In genomic region chr5:179883163-179883562, GRCh38 we compare ENCODE assay signal across 29 cellular contexts.
"Had no signal": no experiment of that assay in that cellular context is flagged by ENCODE, and none has a peak within 500 bp of the region (broad histone marks: within the 10 kb centered on the region; RNA-seq: fewer than 3 reads in every experiment).

No MANE protein-coding gene starts in this region.

- H3K4me2 ChIP-seq: neural progenitor cell, smooth muscle cell had no signal

- H3K4me3 ChIP-seq: neural progenitor cell, ovary, psoas muscle, skin epidermis, smooth muscle cell, spleen, suprapubic skin, testis, tibial artery, transverse colon, upper lobe of right lung, uterus had no signal

- H3K27ac Mint-ChIP-seq: natural killer cell; nephron; neural progenitor cell; progenitor cell of endocrine pancreas; stimulated activated memory B cell treated with anti-CD40 and anti-IgM and Interleukin-4, amounts not matched to agents 10 μg/mL and 1 μg/mL and 100 μg/mL, for 72 hours; stimulated activated naive CD8-positive, alpha-beta T cell treated with anti-CD3 and anti-CD28 coated beads, Interleukin-15, amount 100 ng/mL, for 72 hours; type B pancreatic cell had no signal

- DNase-seq: natural killer cell; occipital lobe; ovary; psoas muscle; spleen; stimulated activated CD4-positive, alpha-beta T cell treated with anti-CD3 and anti-CD28 coated beads, Interleukin-12 subunit alpha, Interleukin-12 subunit beta, amount 100 ng/mL, for 4 hours; stimulated activated CD4-positive, alpha-beta T cell treated with anti-CD3 and anti-CD28 coated beads, Interleukin-1b, Interleukin-23, amount 100 ng/mL, for 48 hours; stimulated activated CD4-positive, alpha-beta T cell treated with anti-CD3 and anti-CD28 coated beads, Interleukin-4, amount 100 ng/mL, for 1 hour; stimulated activated CD4-positive, alpha-beta T cell treated with anti-CD3 and anti-CD28 coated beads, Interleukin-4, amount 100 ng/mL, for 4 hours; stimulated activated CD8-positive, alpha-beta memory T cell treated with anti-CD3 and anti-CD28 coated beads, Interleukin-4, amount 100 ng/mL, for 48 hours; stimulated activated naive CD4-positive, alpha-beta T cell; stimulated activated naive CD8-positive, alpha-beta T cell treated with anti-CD3 and anti-CD28 coated beads, Interleukin-15, amount 100 ng/mL, for 72 hours; stimulated activated naive CD8-positive, alpha-beta T cell treated with anti-CD3 and anti-CD28 coated beads, Interleukin-15, Interleukin-2, amounts not matched to agents 100 U/mL and 50 U/mL, for 24 hours; substantia nigra; testis; tibial artery; transverse colon; upper lobe of right lung; uterus had no signal

- H3K9ac ChIP-seq: neural progenitor cell, parathyroid adenoma had no signal

- H3K36me3 ChIP-seq: ovary, uterus had no signal

- H2AFZ ChIP-seq: neural progenitor cell, parathyroid adenoma had no signal

- H3K27ac ChIP-seq: neural progenitor cell, ovary, parathyroid adenoma, psoas muscle, skin epidermis, spleen, suprapubic skin, testis, tibial artery, transverse colon, upper lobe of right lung, uterus had no signal

- ATAC-seq: natural killer cell; psoas muscle; sciatic nerve; stimulated activated memory B cell treated with anti-CD40 and anti-IgM and Interleukin-4, amounts not matched to agents 10 μg/mL and 1 μg/mL and 100 μg/mL, for 72 hours; stimulated activated naive CD8-positive, alpha-beta T cell treated with anti-CD3 and anti-CD28 coated beads, Interleukin-15, amount 100 ng/mL, for 72 hours; stimulated activated naive CD8-positive, alpha-beta T cell treated with anti-CD3 and anti-CD28 coated beads, Interleukin-15, Interleukin-2, amounts not matched to agents 100 U/mL and 50 U/mL, for 24 hours; upper lobe of right lung had no signal

- H3K27me3 Mint-ChIP-seq: progenitor cell of endocrine pancreas; stimulated activated memory B cell treated with anti-CD40 and anti-IgM and Interleukin-4, amounts not matched to agents 10 μg/mL and 1 μg/mL and 100 μg/mL, for 72 hours; stimulated activated naive CD8-positive, alpha-beta T cell treated with anti-CD3 and anti-CD28 coated beads, Interleukin-15, amount 100 ng/mL, for 72 hours; type B pancreatic cell had no signal

- H3K27me3 ChIP-seq: neural progenitor cell, ovary, spleen, suprapubic skin, testis, tibial artery, transverse colon, upper lobe of right lung, uterus had no signal

- H3K4me1 Mint-ChIP-seq: nephron; neural progenitor cell; stimulated activated memory B cell treated with anti-CD40 and anti-IgM and Interleukin-4, amounts not matched to agents 10 μg/mL and 1 μg/mL and 100 μg/mL, for 72 hours; stimulated activated naive CD8-positive, alpha-beta T cell treated with anti-CD3 and anti-CD28 coated beads, Interleukin-15, amount 100 ng/mL, for 72 hours had no signal

- H3K9me3 ChIP-seq: suprapubic skin, testis had no signal

- H3K4me1 ChIP-seq: neural progenitor cell, parathyroid adenoma, spleen, suprapubic skin, testis, transverse colon, upper lobe of right lung, uterus had no signal

- H3K4me3 Mint-ChIP-seq: natural killer cell; nephron; neural progenitor cell; stimulated activated memory B cell treated with anti-CD40 and anti-IgM and Interleukin-4, amounts not matched to agents 10 μg/mL and 1 μg/mL and 100 μg/mL, for 72 hours; stimulated activated naive CD8-positive, alpha-beta T cell treated with anti-CD3 and anti-CD28 coated beads, Interleukin-15, amount 100 ng/mL, for 72 hours; type B pancreatic cell had no signal
